2 cellular contexts compared by ENCODE assay signal in genomic region chr6:39684790-39685485, GRCh38.
TF ChIP-seq lines count a peak whose summit lies in the region.

No MANE protein-coding gene starts in this region.

TF ChIP-seq in IMR-90, 13 proteins besides CTCF, POLR2A, EP300 and RAD21 (continued from another document):
- TF ChIP-seq CEBPB (IDR thresholded peaks at IDR 0.05; ENCODE audit: low read depth, low read length): no peak
- no peak for TF ChIP-seq USF2 (IDR thresholded peaks at IDR 0.05; ENCODE audit: low read depth, low read length)
- no peak for TF ChIP-seq ELK1 (IDR thresholded peaks at IDR 0.05; ENCODE audit: borderline replicate concordance, low read depth, low read length)
- TF ChIP-seq NFE2L2 (IDR thresholded peaks at IDR 0.05; ENCODE audit: low read depth, low read length): no peak
- no peak for TF ChIP-seq MAFK (IDR thresholded peaks at IDR 0.05; ENCODE audit: low read depth, low read length)
- TF ChIP-seq RFX5 (IDR thresholded peaks at IDR 0.05; ENCODE audit: low read depth, low read length): no peak

TF ChIP-seq in GM12891, 5 proteins besides CTCF, POLR2A, EP300 and RAD21 (continued from another document):
- TF ChIP-seq SPI1 (IDR thresholded peaks at IDR 0.05; ENCODE audit: low read depth, low read length) (no peak), TAF1 (IDR thresholded peaks at IDR 0.05; ENCODE audit: low read depth, low read length) (no peak), POU2F2 (IDR thresholded peaks at IDR 0.05; ENCODE audit: low read depth, low read length) (no peak), POLR2AphosphoS5 (IDR thresholded peaks at IDR 0.05; ENCODE audit: low read depth, low read length) (no peak)
